ENCODE assay signal across 15 cellular contexts in the genomic region with DNA sequence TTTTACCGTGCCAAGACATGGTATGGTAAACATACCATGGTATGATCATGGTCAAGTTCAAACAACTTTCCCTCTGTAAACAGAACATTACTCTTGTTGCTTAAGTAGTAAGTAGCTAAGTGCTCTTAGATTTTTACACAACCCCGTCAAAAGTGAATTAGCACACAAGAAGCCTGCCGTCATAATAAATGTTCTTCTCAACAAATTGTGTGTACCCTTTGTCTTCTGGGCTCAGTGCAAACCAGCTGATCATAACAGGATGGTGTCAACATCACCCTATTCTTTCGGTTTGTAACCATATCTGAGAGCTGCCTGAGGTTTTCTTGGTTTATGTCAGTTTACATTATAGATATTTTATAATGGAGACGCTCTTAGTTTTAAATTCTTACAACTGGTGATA. TPM values are rescaled to one million over a fixed set of nuclear protein-coding genes. Genes with fewer than 3 reads are reported as not detected.
A peak's percentile ranks its signal among the peaks of the same experiment; 100 is the strongest.
DNase-seq lines count a peak whose midpoint lies in the region; ATAC-seq and TF ChIP-seq lines count a peak whose summit lies in the region.
"Had no signal": no experiment of that assay in that cellular context is flagged by ENCODE, and none has a peak within 500 bp of the region (broad histone marks: within the 10 kb centered on the region; RNA-seq: fewer than 3 reads in every experiment).

No MANE protein-coding gene starts in this region.

- ATAC-seq in T-cell (replicated peaks in 1 of 4) (peak in 3 of 4 experiments; percentile 47 to 77 (median 62)), gastrocnemius medialis (no peak), GM19455 (IDR thresholded peaks at IDR 0.05; ENCODE audit: unreplicated experiment) (no peak)

- POLR2A ChIA-PET in activated CD4-positive, alpha-beta T cell treated with anti-CD3 and anti-CD28 coated beads, Interleukin-2, amount 10 ng/mL, durations not matched to agents 7 days and 5 days (lab: Charles Lee) = no interaction called here
- POLR2A ChIA-PET in T-cell (lab: Charles Lee) = interaction anchor here (0.6 kb wide), 2 partner anchors 112 to 1887 kb away, joined by 4 to 6 read pairs; no protein-coding TSS in a partner anchor

- no peak overlapping the region for H2AFZ ChIP-seq in fibroblast of lung (ENCODE audit: low read length)

- H3K4me2 ChIP-seq in fibroblast of lung (ENCODE audit: extremely low read depth, insufficient read depth, low read length) = peak overlapping the region; percentile 23

- intact Hi-C loops in gastrocnemius medialis (cut with DNase I; ENCODE audit: low total_unique reads) = loop anchor here (5.0 kb wide), 1 partner anchor 915 kb away; no protein-coding TSS in a partner anchor

- no peak for DNase-seq in activated CD4-positive, alpha-beta T cell treated with anti-CD3 and anti-CD28 coated beads, Interleukin-2, amount 10 ng/mL, durations not matched to agents 7 days and 5 days
- no peak for DNase-seq in activated CD4-positive, alpha-beta T cell treated with anti-CD3 and anti-CD28 coated beads, Interleukin-2, amount 50 U/mL, for 48 hours
- DNase-seq in T-cell (peak in 1 of 34 experiments; percentile 43), fibroblast of lung (ENCODE audit: low read depth in 2 of 2) (peak in 1 of 2 donors; percentile 33), gastrocnemius medialis (no peak), substantia nigra (lab: John Stamatoyannopoulos, UW) (no peak), GM13976 (ENCODE audit: low spot score) (no peak)
- DNase-seq: DMS 273 treated with DMSO at 0.1 percent for 48 hours, NCI-H1417 treated with DMSO at 0.1 percent for 48 hours, RPMI8226, T1000 had no signal

- peak overlapping the region; percentile 62 for H3K4me3 Mint-ChIP-seq in activated CD4-positive, alpha-beta T cell treated with anti-CD3 and anti-CD28 coated beads, Interleukin-2, amount 10 ng/mL, durations not matched to agents 7 days and 5 days
- peak overlapping the region; percentile 17 to 68 (median 66) for H3K4me3 Mint-ChIP-seq in T-cell
- H3K4me3 Mint-ChIP-seq: endodermal cell had no signal

- H3K27me3 ChIP-seq in fibroblast of lung (ENCODE audit: control insufficient read depth, insufficient read depth, low read length) = no peaks in the 10 kb centered on the region
- H3K27me3 ChIP-seq in gastrocnemius medialis = no peaks in the 10 kb centered on the region
- H3K27me3 ChIP-seq: vagina had no signal

- TF ChIP-seq POLR2A in gastrocnemius medialis (IDR thresholded peaks at IDR 0.05) = no peak

- no peaks in the 10 kb centered on the region for H3K27me3 Mint-ChIP-seq in activated CD4-positive, alpha-beta T cell treated with anti-CD3 and anti-CD28 coated beads, Interleukin-2, amount 10 ng/mL, durations not matched to agents 7 days and 5 days
- no peaks in the 10 kb centered on the region for H3K27me3 Mint-ChIP-seq in T-cell

- no peaks in the 10 kb centered on the region for H3K36me3 ChIP-seq in fibroblast of lung (ENCODE audit: control insufficient read depth, insufficient read depth, low read length)
- H3K36me3 ChIP-seq in gastrocnemius medialis = no peaks in the 10 kb centered on the region
- H3K36me3 ChIP-seq: vagina had no signal

- peak overlapping the region; percentile 54 for H3K27ac Mint-ChIP-seq in activated CD4-positive, alpha-beta T cell treated with anti-CD3 and anti-CD28 coated beads, Interleukin-2, amount 10 ng/mL, durations not matched to agents 7 days and 5 days
- peak overlapping the region in 1 of 2 donors; percentile 9 for H3K27ac Mint-ChIP-seq in T-cell
- H3K27ac Mint-ChIP-seq: endodermal cell had no signal

- in situ Hi-C loops in gastrocnemius medialis (cut with MboI; ENCODE audit: low sequenced_read_pairs in 4 of 4) = no loop called here
- in situ Hi-C loops in GM13976 (cut with MboI; ENCODE audit: low sequenced_read_pairs, unreplicated experiment) = no loop called here

- no peaks in the 10 kb centered on the region for H3K79me2 ChIP-seq in fibroblast of lung (ENCODE audit: control insufficient read depth, insufficient read depth, low read length)

- H3K4me3 ChIP-seq in fibroblast of lung (replicated peaks in 1 of 4; ENCODE audit: control extremely low read depth in 1 of 4, insufficient read depth in 1 of 4, low read depth in 3 of 4, low read length in 4 of 4) (peak overlapping the region in 1 of 4 experiments; percentile 56), gastrocnemius medialis (peak overlapping the region in 3 of 4 donors; percentile 24 to 36 (median 31))
- H3K4me3 ChIP-seq: lung had no signal

- H3K27ac ChIP-seq in fibroblast of lung (ENCODE audit: insufficient read depth, low read length) (no peak overlapping the region), gastrocnemius medialis (no peak overlapping the region), substantia nigra (ENCODE audit: low read depth, low read length, poor library complexity, severe bottlenecking) (no peak overlapping the region)
- H3K27ac ChIP-seq: vagina had no signal

- H3K4me1 ChIP-seq in fibroblast of lung (ENCODE audit: control insufficient read depth, extremely low read depth, insufficient read depth, low read length) (no peaks in the 10 kb centered on the region), gastrocnemius medialis (no peaks in the 10 kb centered on the region)
- H3K4me1 ChIP-seq: vagina had no signal

- H3K9me3 Mint-ChIP-seq in activated CD4-positive, alpha-beta T cell treated with anti-CD3 and anti-CD28 coated beads, Interleukin-2, amount 10 ng/mL, durations not matched to agents 7 days and 5 days = no peaks in the 10 kb centered on the region
- no peaks in the 10 kb centered on the region for H3K9me3 Mint-ChIP-seq in T-cell

- no peak for TF ChIP-seq CTCF in fibroblast of lung (conservative IDR thresholded peaks at IDR 0.05 in 1 of 2, IDR thresholded peaks at IDR 0.05 in 1 of 2; ENCODE audit: low read depth in 1 of 2, low read length in 2 of 2)
- no peak for TF ChIP-seq CTCF in gastrocnemius medialis (IDR thresholded peaks at IDR 0.05 in 4 of 5, conservative IDR thresholded peaks at IDR 0.05 in 1 of 5)
- TF ChIP-seq CTCF in GM13976 (IDR thresholded peaks at IDR 0.05; ENCODE audit: borderline replicate concordance, control extremely low read depth, extremely low read depth, insufficient read depth, missing control alignments) = no peak

- H4K20me1 ChIP-seq in fibroblast of lung (ENCODE audit: control insufficient read depth, extremely low read depth, insufficient read depth, low read length) = no peaks in the 10 kb centered on the region

- H3K9me3 ChIP-seq in fibroblast of lung (ENCODE audit: control insufficient read depth, insufficient read depth, low read depth, low read length) = no peaks in the 10 kb centered on the region
- H3K9me3 ChIP-seq in gastrocnemius medialis = no peaks in the 10 kb centered on the region
- H3K9me3 ChIP-seq: vagina had no signal

- no peaks in the 10 kb centered on the region for H3K36me3 Mint-ChIP-seq in activated CD4-positive, alpha-beta T cell treated with anti-CD3 and anti-CD28 coated beads, Interleukin-2, amount 10 ng/mL, durations not matched to agents 7 days and 5 days (ENCODE audit: low read depth)
- H3K36me3 Mint-ChIP-seq in T-cell = peaks cover 6% of the 10 kb centered on the region

- CTCF ChIA-PET in activated CD4-positive, alpha-beta T cell treated with anti-CD3 and anti-CD28 coated beads, Interleukin-2, amount 10 ng/mL, durations not matched to agents 7 days and 5 days (lab: Charles Lee) = interaction anchor here (0.6 to 1.5 kb wide), 6 partner anchors 14 to 1006 kb away, joined by 3 to 5 read pairs (median 4); no protein-coding TSS in a partner anchor
- CTCF ChIA-PET in T-cell (lab: Charles Lee) = interaction anchor here (0.6 to 1.6 kb wide), 9 partner anchors 12 to 317 kb away, joined by 3 to 8 read pairs (median 3); no protein-coding TSS in a partner anchor

- no peak overlapping the region for H3K9ac ChIP-seq in fibroblast of lung (ENCODE audit: insufficient read depth, low read length)

- H3K4me1 Mint-ChIP-seq in activated CD4-positive, alpha-beta T cell treated with anti-CD3 and anti-CD28 coated beads, Interleukin-2, amount 10 ng/mL, durations not matched to agents 7 days and 5 days = peaks cover 26% of the 10 kb centered on the region
- peaks cover 17 to 29% (median 22%) of the 10 kb centered on the region in 3 donors for H3K4me1 Mint-ChIP-seq in T-cell
- H3K4me1 Mint-ChIP-seq: endodermal cell had no signal

RNA-seq across cellular contexts. Expression of gene MSL3, which starts 28.8 kb away (rescaled TPM):
- 10 to 100 TPM; 73.5 to 74.5 TPM for total RNA-seq in activated CD4-positive, alpha-beta T cell treated with anti-CD3 and anti-CD28 coated beads, Interleukin-2, amount 10 ng/mL, durations not matched to agents 7 days and 5 days
- total RNA-seq in T-cell = 100 to 1,000 TPM; 109 to 140 (median 133) TPM
- 14.4 and 16.8 TPM in 2 replicates for total RNA-seq in fibroblast of lung
- 24.6 and 27.9 TPM in 2 replicates for polyA plus RNA-seq in fibroblast of lung
- 16.1 and 18.1 TPM in 2 replicates for polyA plus RNA-seq in fibroblast of lung (2012)
- polyA minus RNA-seq in fibroblast of lung (ENCODE audit: low replicate concordance) = 8.7 and 20.8 TPM in 2 replicates
- 10 to 100 TPM; 22.8 to 61.1 (median 35.1) TPM for total RNA-seq in gastrocnemius medialis

Comparison
In these comparisons a context has a peak if more than half of its experiments do, and no peak if none do; other contexts are left out.
1. ATAC-seq: peak in T-cell (3 of 4); none in gastrocnemius medialis (0 of 2) and GM19455 (single experiment).